In genomic region chr19:41740415-41741243, GRCh38 we compare ENCODE assay signal across 21 cellular contexts. TPM values are rescaled to one million over a fixed set of nuclear protein-coding genes. Genes with fewer than 3 reads are reported as not detected.
A peak's percentile ranks its signal among the peaks of the same experiment; 100 is the strongest.
DNase-seq lines count a peak whose midpoint lies in the region; ATAC-seq lines count a peak whose summit lies in the region.
"Had no signal": no experiment of that assay in that cellular context is flagged by ENCODE, and none has a peak within 500 bp of the region (broad histone marks: within the 10 kb centered on the region; RNA-seq: fewer than 3 reads in every experiment).

No MANE protein-coding gene starts in this region.

- H3K27ac ChIP-seq in esophagus (ENCODE audit: low read depth in 2 of 2, low read length in 1 of 2) (peak overlapping the region; percentile 62 to 77), substantia nigra (ENCODE audit: low read depth, low read length, poor library complexity, severe bottlenecking) (no peak overlapping the region), mesendoderm (ENCODE audit: low read depth, low read length) (no peak overlapping the region)
- H3K27ac ChIP-seq: brain microvascular endothelial cell, foreskin keratinocyte had no signal

- no peaks in the 10 kb centered on the region for H3K36me3 ChIP-seq in esophagus (ENCODE audit: control insufficient read depth in 2 of 2, insufficient read depth in 2 of 2, low read length in 1 of 2)
- no peaks in the 10 kb centered on the region for H3K36me3 ChIP-seq in mesendoderm (ENCODE audit: control insufficient read depth, insufficient read depth, low read length)
- H3K36me3 ChIP-seq: brain microvascular endothelial cell had no signal

- H4K8ac ChIP-seq in mesendoderm (ENCODE audit: low read depth, low read length) = no peak overlapping the region

- H3K79me2 ChIP-seq in mesendoderm (ENCODE audit: control insufficient read depth, insufficient read depth, low read length) = no peaks in the 10 kb centered on the region

- no peak overlapping the region for H3K4me2 ChIP-seq in mesendoderm (ENCODE audit: low read length)

- H2BK5ac ChIP-seq in mesendoderm (ENCODE audit: low read length) = no peak overlapping the region

- no peaks in the 10 kb centered on the region for H3K9me3 Mint-ChIP-seq in activated T-cell treated with anti-CD3 and anti-CD28 coated beads, Interleukin-2, amount 50 U/mL, for 24 hours
- no peaks in the 10 kb centered on the region for H3K9me3 Mint-ChIP-seq in activated CD8-positive, alpha-beta T cell treated with anti-CD3 and anti-CD28 coated beads, Interleukin-2, amount 10 ng/mL, durations not matched to agents 7 days and 5 days (ENCODE audit: insufficient read depth)
- no peaks in the 10 kb centered on the region for H3K9me3 Mint-ChIP-seq in stimulated activated naive CD8-positive, alpha-beta T cell treated with anti-CD3 and anti-CD28 coated beads, Interleukin-15, amount 100 ng/mL, for 72 hours
- H3K9me3 Mint-ChIP-seq: CD4-positive, alpha-beta memory T cell; IgD-negative memory B cell; memory B cell; natural killer cell had no signal

- no peak overlapping the region for H3K9ac ChIP-seq in mesendoderm (ENCODE audit: low read length)

- H3K36me3 Mint-ChIP-seq in activated T-cell treated with anti-CD3 and anti-CD28 coated beads, Interleukin-2, amount 50 U/mL, for 24 hours (ENCODE audit: low read depth) = no peaks in the 10 kb centered on the region
- H3K36me3 Mint-ChIP-seq in activated CD8-positive, alpha-beta T cell treated with anti-CD3 and anti-CD28 coated beads, Interleukin-2, amount 10 ng/mL, durations not matched to agents 7 days and 5 days (ENCODE audit: low read depth) = no peaks in the 10 kb centered on the region
- H3K36me3 Mint-ChIP-seq: CD4-positive, alpha-beta memory T cell; IgD-negative memory B cell; memory B cell; natural killer cell had no signal

- peaks cover 63% of the 10 kb centered on the region for H3K27me3 Mint-ChIP-seq in activated T-cell treated with anti-CD3 and anti-CD28 coated beads, Interleukin-2, amount 50 U/mL, for 24 hours
- peaks cover 43% of the 10 kb centered on the region for H3K27me3 Mint-ChIP-seq in activated CD8-positive, alpha-beta T cell treated with anti-CD3 and anti-CD28 coated beads, Interleukin-2, amount 10 ng/mL, durations not matched to agents 7 days and 5 days (ENCODE audit: low read depth)
- peaks cover 72% of the 10 kb centered on the region for H3K27me3 Mint-ChIP-seq in stimulated activated naive CD8-positive, alpha-beta T cell treated with anti-CD3 and anti-CD28 coated beads, Interleukin-15, amount 100 ng/mL, for 72 hours

- peak; percentile 51 for ATAC-seq in activated CD8-positive, alpha-beta T cell treated with anti-CD3 and anti-CD28 coated beads, Interleukin-2, amount 10 ng/mL, durations not matched to agents 7 days and 5 days
- peak; percentile 93 for ATAC-seq in stimulated activated naive CD8-positive, alpha-beta T cell treated with anti-CD3 and anti-CD28 coated beads, Interleukin-15, amount 100 ng/mL, for 72 hours
- ATAC-seq in HG02981 (IDR thresholded peaks at IDR 0.05; ENCODE audit: unreplicated experiment) = no peak
- ATAC-seq: foreskin keratinocyte, natural killer cell, sciatic nerve had no signal

- CTCF ChIA-PET in activated CD8-positive, alpha-beta T cell treated with anti-CD3 and anti-CD28 coated beads, Interleukin-2, amount 10 ng/mL, durations not matched to agents 7 days and 5 days (lab: Charles Lee) = interaction anchor here (1.0 to 2.5 kb wide), 4 partner anchors 11 to 99 kb away, joined by 4 to 16 read pairs (median 10); no protein-coding TSS in a partner anchor

- no peak overlapping the region for H3K23ac ChIP-seq in mesendoderm (ENCODE audit: low read length)

- no peak overlapping the region for H3K56ac ChIP-seq in mesendoderm (ENCODE audit: low read length)

- 64 to 65% methylated on average over 5 of the region's 5 CpGs for WGBS in esophagus, 2 donors
- no CpG with 5 or more reads among the region's 5 CpGs for WGBS in mesendoderm (ENCODE audit: extremely low coverage, insufficient coverage, low lambda C conversion rate)

- no peak overlapping the region for H3K4me3 Mint-ChIP-seq in activated T-cell treated with anti-CD3 and anti-CD28 coated beads, Interleukin-2, amount 50 U/mL, for 24 hours
- H3K4me3 Mint-ChIP-seq in activated CD8-positive, alpha-beta T cell treated with anti-CD3 and anti-CD28 coated beads, Interleukin-2, amount 10 ng/mL, durations not matched to agents 7 days and 5 days = no peak overlapping the region
- peak overlapping the region; percentile 29 to 40 for H3K4me3 Mint-ChIP-seq in stimulated activated naive CD8-positive, alpha-beta T cell treated with anti-CD3 and anti-CD28 coated beads, Interleukin-15, amount 100 ng/mL, for 72 hours
- H3K4me3 Mint-ChIP-seq: CD4-positive, alpha-beta memory T cell; IgD-negative memory B cell; memory B cell; natural killer cell had no signal

- H3K79me1 ChIP-seq in mesendoderm (ENCODE audit: low read length) = no peaks in the 10 kb centered on the region

- H3K27me3 ChIP-seq in esophagus (ENCODE audit: control insufficient read depth in 1 of 2, insufficient read depth in 2 of 2, low read length in 2 of 2) (no peaks in the 10 kb centered on the region), mesendoderm (ENCODE audit: insufficient read depth, low read length, poor library complexity) (no peaks in the 10 kb centered on the region)
- H3K27me3 ChIP-seq: brain microvascular endothelial cell had no signal

- H3K4me3 ChIP-seq in esophagus (ENCODE audit: low read depth in 1 of 2, low read length in 2 of 2) (no peak overlapping the region), mesendoderm (ENCODE audit: low read length) (no peak overlapping the region)

- peak overlapping the region; percentile 77 for H3K27ac Mint-ChIP-seq in activated T-cell treated with anti-CD3 and anti-CD28 coated beads, Interleukin-2, amount 50 U/mL, for 24 hours
- H3K27ac Mint-ChIP-seq in activated CD8-positive, alpha-beta T cell treated with anti-CD3 and anti-CD28 coated beads, Interleukin-2, amount 10 ng/mL, durations not matched to agents 7 days and 5 days = no peak overlapping the region
- H3K27ac Mint-ChIP-seq in stimulated activated naive CD8-positive, alpha-beta T cell treated with anti-CD3 and anti-CD28 coated beads, Interleukin-15, amount 100 ng/mL, for 72 hours = peak overlapping the region in 1 of 2 donors; percentile 69
- H3K27ac Mint-ChIP-seq: CD4-positive, alpha-beta memory T cell; IgD-negative memory B cell; memory B cell; natural killer cell had no signal

- H2BK120ac ChIP-seq in mesendoderm (ENCODE audit: low read depth, low read length) = no peak overlapping the region

- H3K4ac ChIP-seq in mesendoderm (ENCODE audit: low read depth, low read length) = no peak overlapping the region

- no peak overlapping the region for H2AK5ac ChIP-seq in mesendoderm (ENCODE audit: low read length)

- POLR2A ChIA-PET in activated CD8-positive, alpha-beta T cell treated with anti-CD3 and anti-CD28 coated beads, Interleukin-2, amount 10 ng/mL, durations not matched to agents 7 days and 5 days (lab: Charles Lee) = no interaction called here

- H3K18ac ChIP-seq in mesendoderm (ENCODE audit: low read length) = no peak overlapping the region

- no peak overlapping the region for H4K5ac ChIP-seq in mesendoderm (ENCODE audit: low read length)

- peaks cover 25% of the 10 kb centered on the region for H3K4me1 Mint-ChIP-seq in activated T-cell treated with anti-CD3 and anti-CD28 coated beads, Interleukin-2, amount 50 U/mL, for 24 hours (ENCODE audit: low read depth)
- peaks cover 21% of the 10 kb centered on the region for H3K4me1 Mint-ChIP-seq in activated CD8-positive, alpha-beta T cell treated with anti-CD3 and anti-CD28 coated beads, Interleukin-2, amount 10 ng/mL, durations not matched to agents 7 days and 5 days (ENCODE audit: low read depth)
- peaks cover 45% of the 10 kb centered on the region for H3K4me1 Mint-ChIP-seq in stimulated activated naive CD8-positive, alpha-beta T cell treated with anti-CD3 and anti-CD28 coated beads, Interleukin-15, amount 100 ng/mL, for 72 hours
- H3K4me1 Mint-ChIP-seq: memory B cell, natural killer cell had no signal

- H2BK15ac ChIP-seq in mesendoderm (replicated peaks; ENCODE audit: low read depth) = no peak overlapping the region

- H3K4me1 ChIP-seq in esophagus (ENCODE audit: control insufficient read depth in 2 of 2, insufficient read depth in 2 of 2, low read length in 1 of 2) (no peaks in the 10 kb centered on the region), mesendoderm (ENCODE audit: control insufficient read depth, low read depth, low read length) (no peaks in the 10 kb centered on the region)
- H3K4me1 ChIP-seq: foreskin keratinocyte had no signal

- no peak for DNase-seq in activated T-cell treated with anti-CD3 and anti-CD28 coated beads, Interleukin-2, amount 50 U/mL, for 24 hours
- DNase-seq in activated T-cell treated with anti-CD3 and anti-CD28 coated beads, Interleukin-2, amount 50 U/mL, for 1 hour = no peak
- DNase-seq in activated CD8-positive, alpha-beta T cell treated with anti-CD3 and anti-CD28 coated beads, Interleukin-2, amount 10 ng/mL, durations not matched to agents 7 days and 5 days = no peak
- peak; percentile 36 to 50 for DNase-seq in stimulated activated naive CD8-positive, alpha-beta T cell treated with anti-CD3 and anti-CD28 coated beads, Interleukin-15, amount 100 ng/mL, for 72 hours
- DNase-seq in substantia nigra (lab: John Stamatoyannopoulos, UW) = no peak
- DNase-seq in mesendoderm = no peak
- DNase-seq: brain microvascular endothelial cell; CD4-positive, alpha-beta memory T cell; DMS79 treated with DMSO at 0.1 percent for 48 hours; foreskin keratinocyte; MM.1S; natural killer cell; NCI-H146; NCI-H2227 treated with DMSO at 0.1 percent for 48 hours; T-helper 1 cell had no signal

- no peaks in the 10 kb centered on the region for H3K9me3 ChIP-seq in esophagus (ENCODE audit: control insufficient read depth in 2 of 2, insufficient read depth in 1 of 2, low read depth in 1 of 2, low read length in 1 of 2)

RNA-seq across cellular contexts. Expression of gene CEACAM6, which starts 14.7 kb away (rescaled TPM):
- not detected for total RNA-seq in activated CD8-positive, alpha-beta T cell treated with anti-CD3 and anti-CD28 coated beads, Interleukin-2, amount 10 ng/mL, durations not matched to agents 7 days and 5 days
- polyA plus RNA-seq in esophagus = 100 to 1,000 TPM; 120 to 141 TPM
- polyA plus RNA-seq in mesendoderm (2013, experiment 1 of 2) = not detected
- polyA plus RNA-seq in mesendoderm (2013, experiment 2 of 2) = not detected
- total RNA-seq: CD4-positive, alpha-beta memory T cell; natural killer cell had no signal
- polyA plus RNA-seq: CD4-positive, alpha-beta memory T cell; IgD-negative memory B cell had no signal

RNA-seq across cellular contexts. Expression of gene CEACAM5, which starts 32.2 kb away (rescaled TPM):
- not detected for total RNA-seq in activated CD8-positive, alpha-beta T cell treated with anti-CD3 and anti-CD28 coated beads, Interleukin-2, amount 10 ng/mL, durations not matched to agents 7 days and 5 days
- polyA plus RNA-seq in esophagus = 100 to 1,000 TPM; 148 to 172 TPM
- not detected for polyA plus RNA-seq in mesendoderm (2013, experiment 1 of 2)
- polyA plus RNA-seq in mesendoderm (2013, experiment 2 of 2) = not detected
- total RNA-seq: CD4-positive, alpha-beta memory T cell; foreskin keratinocyte; natural killer cell had no signal
- polyA plus RNA-seq: CD4-positive, alpha-beta memory T cell; foreskin keratinocyte; IgD-negative memory B cell; keratinocyte had no signal

RNA-seq across cellular contexts. Expression of gene CEACAM7, which starts 52.6 kb away (rescaled TPM):
- not detected for total RNA-seq in activated CD8-positive, alpha-beta T cell treated with anti-CD3 and anti-CD28 coated beads, Interleukin-2, amount 10 ng/mL, durations not matched to agents 7 days and 5 days
- 10 to 100 TPM; 59.6 to 96.6 TPM for polyA plus RNA-seq in esophagus
- not detected for polyA plus RNA-seq in mesendoderm (2013, experiment 1 of 2)
- polyA plus RNA-seq in mesendoderm (2013, experiment 2 of 2) = not detected
- total RNA-seq: CD4-positive, alpha-beta memory T cell; foreskin keratinocyte; natural killer cell; sciatic nerve had no signal
- polyA plus RNA-seq: CD4-positive, alpha-beta memory T cell; foreskin keratinocyte; IgD-negative memory B cell; keratinocyte had no signal

RNA-seq across cellular contexts. Expression of gene CEACAM3, which starts 55.8 kb away (rescaled TPM):
- not detected for total RNA-seq in activated CD8-positive, alpha-beta T cell treated with anti-CD3 and anti-CD28 coated beads, Interleukin-2, amount 10 ng/mL, durations not matched to agents 7 days and 5 days
- 1 to 10 TPM in 1 of 2 donors, under 1 TPM in 1; 0.76 to 3.1 TPM for polyA plus RNA-seq in esophagus
- polyA plus RNA-seq in mesendoderm (2013, experiment 1 of 2) = not detected
- polyA plus RNA-seq in mesendoderm (2013, experiment 2 of 2) = not detected
- total RNA-seq: CD4-positive, alpha-beta memory T cell; foreskin keratinocyte had no signal
- polyA plus RNA-seq: CD4-positive, alpha-beta memory T cell; foreskin keratinocyte; IgD-negative memory B cell; keratinocyte had no signal

Comparison
In these comparisons a context has a peak if more than half of its experiments do, and no peak if none do; other contexts are left out.
1. DNase-seq: peak in stimulated activated naive CD8-positive, alpha-beta T cell treated with anti-CD3 and anti-CD28 coated beads, Interleukin-15, amount 100 ng/mL, for 72 hours (2 of 2); none in activated T-cell treated with anti-CD3 and anti-CD28 coated beads, Interleukin-2, amount 50 U/mL, for 24 hours (single experiment), activated T-cell treated with anti-CD3 and anti-CD28 coated beads, Interleukin-2, amount 50 U/mL, for 1 hour (single experiment), activated CD8-positive, alpha-beta T cell treated with anti-CD3 and anti-CD28 coated beads, Interleukin-2, amount 10 ng/mL, durations not matched to agents 7 days and 5 days (single experiment), substantia nigra (0 of 49) and mesendoderm (single experiment).
2. H3K4me3 Mint-ChIP-seq: peak in stimulated activated naive CD8-positive, alpha-beta T cell treated with anti-CD3 and anti-CD28 coated beads, Interleukin-15, amount 100 ng/mL, for 72 hours (2 of 2); none in activated T-cell treated with anti-CD3 and anti-CD28 coated beads, Interleukin-2, amount 50 U/mL, for 24 hours (single experiment) and activated CD8-positive, alpha-beta T cell treated with anti-CD3 and anti-CD28 coated beads, Interleukin-2, amount 10 ng/mL, durations not matched to agents 7 days and 5 days (single experiment).
3. H3K27ac ChIP-seq: peak in esophagus (2 of 2); none in substantia nigra (single experiment) and mesendoderm (single experiment).